In genomic region chr19:35604436-35604835, GRCh38 we compare ENCODE assay signal across 13 cellular contexts. TPM values are rescaled to one million over a fixed set of nuclear protein-coding genes. Genes with fewer than 3 reads are reported as not detected.
"Had no signal": no experiment of that assay in that cellular context is flagged by ENCODE, and none has a peak within 500 bp of the region (broad histone marks: within the 10 kb centered on the region; RNA-seq: fewer than 3 reads in every experiment).

No MANE protein-coding gene starts in this region.

RNA-seq across cellular contexts. Expression of gene PMIS2, which starts 18.5 kb away (rescaled TPM):
- total RNA-seq: activated CD4-positive, alpha-beta T cell treated with anti-CD3 and anti-CD28 coated beads, Interleukin-2, amount 10 ng/mL, durations not matched to agents 24 days and 14 days; activated CD8-positive, alpha-beta memory T cell treated with anti-CD3 and anti-CD28 coated beads for 36 hours; activated CD8-positive, alpha-beta T cell treated with anti-CD3 and anti-CD28 coated beads for 36 hours; activated naive CD8-positive, alpha-beta T cell treated with anti-CD3 and anti-CD28 coated beads for 36 hours; activated T-cell treated with anti-CD3 and anti-CD28 coated beads, Interleukin-2, amount 50 U/mL, for 72 hours; activated T-helper 17 cell treated with anti-CD3 and anti-CD28 coated beads, Interleukin-2, amount 50 U/mL, for 72 hours; aorta; cardiac septum; NCI-H460; PC-3; Right ventricle myocardium inferior; T-helper 1 cell treated with Interleukin-12 subunit alpha and Interleukin-12 subunit beta and Interleukin-4 antibody, amounts not matched to agents 30 ng/mL and 1 ng/mL, for 36 hours; T-helper 2 cell treated with Interferon-gamma antibody and Interleukin-4, amounts not matched to agents 100 ng/mL and 5 ng/mL, for 36 hours had no signal
- polyA plus RNA-seq: aorta had no signal

RNA-seq across cellular contexts. Expression of gene ETV2, which starts 37.1 kb away (rescaled TPM):
- total RNA-seq: T-helper 1 cell treated with Interleukin-12 subunit alpha and Interleukin-12 subunit beta and Interleukin-4 antibody, amounts not matched to agents 30 ng/mL and 1 ng/mL, for 36 hours had no signal

RNA-seq across cellular contexts. Expression of gene ATP4A, which starts 41.0 kb away (rescaled TPM):
- total RNA-seq: activated CD4-positive, alpha-beta T cell treated with anti-CD3 and anti-CD28 coated beads, Interleukin-2, amount 10 ng/mL, durations not matched to agents 24 days and 14 days; activated CD8-positive, alpha-beta memory T cell treated with anti-CD3 and anti-CD28 coated beads for 36 hours; activated CD8-positive, alpha-beta T cell treated with anti-CD3 and anti-CD28 coated beads for 36 hours; activated naive CD8-positive, alpha-beta T cell treated with anti-CD3 and anti-CD28 coated beads for 36 hours; activated T-cell treated with anti-CD3 and anti-CD28 coated beads, Interleukin-2, amount 50 U/mL, for 72 hours; activated T-helper 17 cell treated with anti-CD3 and anti-CD28 coated beads, Interleukin-2, amount 50 U/mL, for 72 hours; aorta; cardiac septum; NCI-H460; PC-3; Right ventricle myocardium inferior; T-helper 1 cell treated with Interleukin-12 subunit alpha and Interleukin-12 subunit beta and Interleukin-4 antibody, amounts not matched to agents 30 ng/mL and 1 ng/mL, for 36 hours; T-helper 2 cell treated with Interferon-gamma antibody and Interleukin-4, amounts not matched to agents 100 ng/mL and 5 ng/mL, for 36 hours had no signal
- polyA plus RNA-seq: aorta had no signal
